In the genomic region with DNA sequence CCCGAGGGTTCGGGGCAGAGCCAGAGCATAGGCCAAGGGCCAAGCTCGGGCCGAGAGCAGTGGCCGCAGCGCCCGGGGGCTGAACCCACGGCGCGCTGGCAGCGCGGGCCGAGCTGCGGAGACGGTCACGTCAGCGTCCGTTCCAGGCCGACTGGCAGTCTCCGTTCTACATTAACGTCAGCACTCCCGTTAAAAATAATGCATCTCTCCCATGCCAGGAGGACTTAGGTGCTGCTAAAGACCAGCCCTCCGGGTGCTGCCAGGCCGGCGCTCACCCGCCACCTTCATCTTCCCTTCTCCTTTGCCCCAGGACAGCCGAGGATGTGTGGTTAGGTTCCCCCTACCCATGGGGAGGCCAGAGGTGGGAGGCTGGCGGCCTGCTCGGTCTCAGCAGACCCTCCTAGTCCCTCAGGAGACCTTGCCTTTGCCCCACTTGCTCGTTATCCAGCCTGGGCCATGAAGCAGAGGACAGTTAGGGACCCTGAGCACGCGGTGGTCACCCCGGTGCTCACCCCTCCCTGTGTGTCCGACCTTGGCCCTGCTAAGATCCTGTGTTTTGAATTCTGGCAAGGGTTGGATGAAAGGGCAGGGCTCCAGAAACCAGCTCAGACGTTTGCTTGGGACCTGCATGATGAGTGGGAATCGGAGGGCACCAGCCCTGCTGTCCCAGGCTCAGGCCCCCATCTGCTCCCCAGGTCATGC, we compare ENCODE assay signal across 8 cellular contexts. TPM values are rescaled to one million over a fixed set of nuclear protein-coding genes. Genes with fewer than 3 reads are reported as not detected.
DNase-seq lines count a peak whose midpoint lies in the region; ATAC-seq and TF ChIP-seq lines count a peak whose summit lies in the region.

No MANE protein-coding gene starts in this region.

- ATAC-seq in HG03045 (IDR thresholded peaks at IDR 0.05; ENCODE audit: unreplicated experiment) = peak; percentile 10
- peak; percentile 9 for ATAC-seq in omental fat pad (ENCODE audit: low FRiP score)

- no peak for TF ChIP-seq CTCF in WERI-Rb-1 (IDR thresholded peaks at IDR 0.05; ENCODE audit: low read depth, low read length)
- TF ChIP-seq CTCF in fibroblast of pulmonary artery (IDR thresholded peaks at IDR 0.05; ENCODE audit: low read length, missing control alignments) = no peak
- TF ChIP-seq CTCF in omental fat pad (IDR thresholded peaks at IDR 0.05) = no peak

- peaks cover 7% of the 10 kb centered on the region; the same call in 1 of the 2 replicates for H3K36me3 ChIP-seq in WERI-Rb-1

- H3K27me3 ChIP-seq in WERI-Rb-1 (ENCODE audit: insufficient read depth, low read depth, severe bottlenecking) = no peaks in the 10 kb centered on the region

- peak overlapping the region; percentile 86 for H3K27ac Mint-ChIP-seq in activated CD4-positive, alpha-beta T cell treated with anti-CD3 and anti-CD28 coated beads, Interleukin-2, amount 10 ng/mL, durations not matched to agents 7 days and 5 days

- peaks cover 16% of the 10 kb centered on the region for H3K27me3 Mint-ChIP-seq in activated CD4-positive, alpha-beta T cell treated with anti-CD3 and anti-CD28 coated beads, Interleukin-2, amount 10 ng/mL, durations not matched to agents 7 days and 5 days

- H3K4me3 ChIP-seq in WERI-Rb-1 (ENCODE audit: low read depth, low read length) = peak overlapping the region; percentile 53
- peak overlapping the region; percentile 67 for H3K4me3 ChIP-seq in fibroblast of pulmonary artery (replicated peaks; ENCODE audit: low read depth, low read length)

- H3K4me3 Mint-ChIP-seq in activated CD4-positive, alpha-beta T cell treated with anti-CD3 and anti-CD28 coated beads, Interleukin-2, amount 10 ng/mL, durations not matched to agents 7 days and 5 days = peak overlapping the region; percentile 85

- POLR2A ChIA-PET in activated CD4-positive, alpha-beta T cell treated with anti-CD3 and anti-CD28 coated beads, Interleukin-2, amount 10 ng/mL, durations not matched to agents 7 days and 5 days (lab: Charles Lee) = no interaction called here

- H3K4me1 Mint-ChIP-seq in activated CD4-positive, alpha-beta T cell treated with anti-CD3 and anti-CD28 coated beads, Interleukin-2, amount 10 ng/mL, durations not matched to agents 7 days and 5 days = peaks cover 39% of the 10 kb centered on the region

- H3K9me3 Mint-ChIP-seq in activated CD4-positive, alpha-beta T cell treated with anti-CD3 and anti-CD28 coated beads, Interleukin-2, amount 10 ng/mL, durations not matched to agents 7 days and 5 days = no peaks in the 10 kb centered on the region

- CTCF ChIA-PET in activated CD4-positive, alpha-beta T cell treated with anti-CD3 and anti-CD28 coated beads, Interleukin-2, amount 10 ng/mL, durations not matched to agents 7 days and 5 days (lab: Charles Lee) = interaction anchor here (1.4 to 7.0 kb wide), 5 partner anchors 9 to 28 kb away, joined by 4 to 44 read pairs (median 9); no protein-coding TSS in a partner anchor

- DNase-seq in activated CD4-positive, alpha-beta T cell treated with anti-CD3 and anti-CD28 coated beads, Interleukin-2, amount 10 ng/mL, durations not matched to agents 7 days and 5 days = no peak
- DNase-seq in activated CD4-positive, alpha-beta T cell treated with anti-CD3 and anti-CD28 coated beads, Interleukin-2, amount 50 U/mL, for 4 hours = no peak
- DNase-seq in WERI-Rb-1 (no peak), fibroblast of pulmonary artery (ENCODE audit: low read depth) (peak; percentile 63), omental fat pad (ENCODE audit: low spot score) (no peak), GDM1 (lab: John Stamatoyannopoulos, UW) (no peak), MV-4-11 (lab: John Stamatoyannopoulos, UW) (no peak)

- H3K27ac ChIP-seq in WERI-Rb-1 = 0 out of 2 replicates have a peak overlapping the region, but pooled peaks have one; percentile 23

- no peaks in the 10 kb centered on the region for H3K9me3 ChIP-seq in WERI-Rb-1 (ENCODE audit: severe bottlenecking)

- peaks cover 8% of the 10 kb centered on the region for H3K36me3 Mint-ChIP-seq in activated CD4-positive, alpha-beta T cell treated with anti-CD3 and anti-CD28 coated beads, Interleukin-2, amount 10 ng/mL, durations not matched to agents 7 days and 5 days (ENCODE audit: low read depth)

RNA-seq across cellular contexts. Expression of gene MPG, which starts 0.6 kb away (rescaled TPM):
- total RNA-seq in activated CD4-positive, alpha-beta T cell treated with anti-CD3 and anti-CD28 coated beads, Interleukin-2, amount 10 ng/mL, durations not matched to agents 7 days and 5 days = 10 to 100 TPM; 47.2 to 52.6 TPM
- 100 to 1,000 TPM in 1 of 4 donors, 10 to 100 TPM in 3; 49.1 to 107 (median 87.2) TPM for total RNA-seq in omental fat pad

RNA-seq across cellular contexts. Expression of gene RHBDF1, which starts 6.2 kb away (rescaled TPM):
- under 1 TPM in 1 of 2 experiments, not detected in 1; 0.10 TPM for total RNA-seq in activated CD4-positive, alpha-beta T cell treated with anti-CD3 and anti-CD28 coated beads, Interleukin-2, amount 10 ng/mL, durations not matched to agents 7 days and 5 days
- total RNA-seq in omental fat pad = 10 to 100 TPM; 17.7 to 66.8 (median 18.8) TPM

RNA-seq across cellular contexts. Expression of gene SNRNP25, which starts 25.0 kb away (rescaled TPM):
- total RNA-seq in activated CD4-positive, alpha-beta T cell treated with anti-CD3 and anti-CD28 coated beads, Interleukin-2, amount 10 ng/mL, durations not matched to agents 7 days and 5 days = 10 to 100 TPM; 41.1 to 45.6 TPM
- 10 to 100 TPM; 14.1 to 20.3 (median 17.6) TPM for total RNA-seq in omental fat pad

RNA-seq across cellular contexts. Expression of gene POLR3K, which starts 25.2 kb away (rescaled TPM):
- total RNA-seq in activated CD4-positive, alpha-beta T cell treated with anti-CD3 and anti-CD28 coated beads, Interleukin-2, amount 10 ng/mL, durations not matched to agents 7 days and 5 days = 10 to 100 TPM; 31.5 to 35.8 TPM
- total RNA-seq in omental fat pad = 1 to 10 TPM; 3.4 to 6.3 (median 4.1) TPM

RNA-seq across cellular contexts. Expression of gene NPRL3, which starts 59.9 kb away (rescaled TPM):
- total RNA-seq in activated CD4-positive, alpha-beta T cell treated with anti-CD3 and anti-CD28 coated beads, Interleukin-2, amount 10 ng/mL, durations not matched to agents 7 days and 5 days = 10 to 100 TPM; 37.7 to 38.9 TPM
- 10 to 100 TPM; 14.5 to 25.5 (median 20.2) TPM for total RNA-seq in omental fat pad

Comparison
In these comparisons a context has a peak if more than half of its experiments do, and no peak if none do; other contexts are left out.
1. RNA of gene RHBDF1, which starts 6.2 kb away (total RNA-seq): 17.7 to 66.8 TPM in omental fat pad; 0.10 TPM in activated CD4-positive, alpha-beta T cell treated with anti-CD3 and anti-CD28 coated beads, Interleukin-2, amount 10 ng/mL, durations not matched to agents 7 days and 5 days; every median in the first group is over 10 times any median in the second.